ENCODE assay signal across 18 cellular contexts in the genomic region with DNA sequence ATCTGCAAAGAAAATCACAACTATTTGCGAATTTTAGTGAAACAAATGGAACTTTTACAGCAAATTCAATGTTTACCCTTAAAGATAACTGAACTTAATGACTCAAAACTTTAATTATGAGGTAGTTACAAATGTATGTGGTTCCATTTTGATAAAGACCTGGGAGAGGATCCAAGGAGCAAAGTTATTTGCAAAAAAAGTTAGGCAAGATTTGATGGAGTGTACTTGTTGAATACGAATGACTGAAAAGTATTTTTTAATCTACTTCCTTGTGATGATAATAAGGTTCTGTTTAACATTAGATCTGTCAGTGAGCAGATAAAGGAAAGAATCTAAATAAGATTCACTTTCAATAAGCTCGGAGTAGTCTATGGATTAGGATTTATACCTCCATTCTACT.
DNase-seq lines count a peak whose midpoint lies in the region; ATAC-seq and TF ChIP-seq lines count a peak whose summit lies in the region.
"Had no signal": no experiment of that assay in that cellular context is flagged by ENCODE, and none has a peak within 500 bp of the region (broad histone marks: within the 10 kb centered on the region; RNA-seq: fewer than 3 reads in every experiment).

No MANE protein-coding gene starts in this region.

- no peaks in the 10 kb centered on the region for H3K9me3 Mint-ChIP-seq in type B pancreatic cell
- H3K9me3 Mint-ChIP-seq: CD4-positive, alpha-beta T cell had no signal

- H3K4me2 ChIP-seq in hepatocyte = peak overlapping the region; percentile 1

- TF ChIP-seq CTCF in HEK293 (tag by site-specific recombination; IDR thresholded peaks at IDR 0.05) = no peak
- TF ChIP-seq CTCF in choroid plexus epithelial cell (conservative IDR thresholded peaks at IDR 0.05; ENCODE audit: low read depth, low read length) = no peak
- no peak for TF ChIP-seq CTCF in hepatocyte (IDR thresholded peaks at IDR 0.05; ENCODE audit: poor library complexity)
- no peak for TF ChIP-seq CTCF in type B pancreatic cell (conservative IDR thresholded peaks at IDR 0.05)

- no peak overlapping the region for H2AFZ ChIP-seq in hepatocyte
- H2AFZ ChIP-seq: GM23248 had no signal

- H3K4me3 ChIP-seq in HEK293 (ENCODE audit: low read depth, low read length) (no peak overlapping the region), choroid plexus epithelial cell (ENCODE audit: low read depth, low read length) (no peak overlapping the region), hepatocyte (no peak overlapping the region)
- H3K4me3 ChIP-seq: GM12878, GM23248, K562 had no signal

- H3K4me1 Mint-ChIP-seq in type B pancreatic cell (ENCODE audit: unreplicated experiment) = peaks cover 12% of the 10 kb centered on the region

- peak; percentile 23 for DNase-seq in choroid plexus epithelial cell (ENCODE audit: low read depth)
- DNase-seq in hepatocyte (ENCODE audit: low spot score) = no peak
- DNase-seq in type B pancreatic cell (ENCODE audit: extremely low spot score, unreplicated experiment) = no peak
- DNase-seq in NCI-H1105 (lab: John Stamatoyannopoulos, UW) = no peak
- DNase-seq in activated T-cell treated with anti-CD3 and anti-CD28 coated beads, Interleukin-2, amount 50 U/mL, for 48 hours = no peak
- DNase-seq: C1 segment of cervical spinal cord; Calu3; CD4-positive, alpha-beta T cell; DMS 273 treated with DMSO at 0.1 percent for 48 hours; DMS79; GM23248 had no signal

- H3K36me3 ChIP-seq in HEK293 (ENCODE audit: control insufficient read depth in 2 of 2, insufficient read depth in 1 of 2, low read length in 2 of 2) = no peaks in the 10 kb centered on the region
- no peaks in the 10 kb centered on the region for H3K36me3 ChIP-seq in hepatocyte (replicated peaks; ENCODE audit: insufficient read depth, low read depth)

- H3K9me3 ChIP-seq in HEK293 (ENCODE audit: control insufficient read depth, insufficient read depth, low read depth, low read length) (no peaks in the 10 kb centered on the region), hepatocyte (ENCODE audit: low read depth) (no peaks in the 10 kb centered on the region)

- H3K27me3 Mint-ChIP-seq in type B pancreatic cell = no peaks in the 10 kb centered on the region
- H3K27me3 Mint-ChIP-seq: B cell; CD4-positive, alpha-beta T cell had no signal

- peak overlapping the region; percentile 21 for H3K27ac Mint-ChIP-seq in type B pancreatic cell
- H3K27ac Mint-ChIP-seq: B cell; CD4-positive, alpha-beta T cell had no signal

- peaks cover 8% of the 10 kb centered on the region for H3K36me3 Mint-ChIP-seq in type B pancreatic cell

- H3K9me2 ChIP-seq in hepatocyte (replicated peaks; ENCODE audit: insufficient read depth) = no peaks in the 10 kb centered on the region

- no peaks in the 10 kb centered on the region for H4K20me1 ChIP-seq in hepatocyte (ENCODE audit: insufficient read depth, poor library complexity, severe bottlenecking)

- no peak for ATAC-seq in HG02642 (IDR thresholded peaks at IDR 0.05; ENCODE audit: poor library complexity, unreplicated experiment)
- ATAC-seq: GM12878, HCT116, K562 had no signal

- H3K27ac ChIP-seq in HEK293 (ENCODE audit: extremely low read depth, low read depth, low read length) (no peak overlapping the region), hepatocyte (no peak overlapping the region)
- H3K27ac ChIP-seq: GM23248, HL-60 had no signal

- H3K4me1 ChIP-seq in HEK293 (ENCODE audit: control insufficient read depth, insufficient read depth, low read length) (no peaks in the 10 kb centered on the region; the same call in 1 of the 2 replicates), hepatocyte (ENCODE audit: insufficient read depth) (peaks cover 11% of the 10 kb centered on the region)

- 40% methylated on average over 3 of the region's 3 CpGs for WGBS in hepatocyte (ENCODE audit: low lambda C conversion rate, missing lambda C conversion rate)

- CTCF ChIA-PET in HEK293 (lab: Yijun Ruan, JAX) = no interaction called here

- no peak overlapping the region for H3K4me3 Mint-ChIP-seq in type B pancreatic cell
- H3K4me3 Mint-ChIP-seq: B cell; CD4-positive, alpha-beta T cell had no signal

- H3K27me3 ChIP-seq in hepatocyte = no peaks in the 10 kb centered on the region

- no peaks in the 10 kb centered on the region for H3K79me2 ChIP-seq in hepatocyte

- POLR2A ChIA-PET in HEK293 (lab: Yijun Ruan, JAX) = no interaction called here

TF ChIP-seq in HEK293, 187 proteins besides CTCF, POLR2A, EP300 and RAD21:
- TF ChIP-seq ZBTB7A (tag by site-specific recombination; IDR thresholded peaks at IDR 0.05; ENCODE audit: low read depth) = no peak
- TF ChIP-seq, protein P1, sequence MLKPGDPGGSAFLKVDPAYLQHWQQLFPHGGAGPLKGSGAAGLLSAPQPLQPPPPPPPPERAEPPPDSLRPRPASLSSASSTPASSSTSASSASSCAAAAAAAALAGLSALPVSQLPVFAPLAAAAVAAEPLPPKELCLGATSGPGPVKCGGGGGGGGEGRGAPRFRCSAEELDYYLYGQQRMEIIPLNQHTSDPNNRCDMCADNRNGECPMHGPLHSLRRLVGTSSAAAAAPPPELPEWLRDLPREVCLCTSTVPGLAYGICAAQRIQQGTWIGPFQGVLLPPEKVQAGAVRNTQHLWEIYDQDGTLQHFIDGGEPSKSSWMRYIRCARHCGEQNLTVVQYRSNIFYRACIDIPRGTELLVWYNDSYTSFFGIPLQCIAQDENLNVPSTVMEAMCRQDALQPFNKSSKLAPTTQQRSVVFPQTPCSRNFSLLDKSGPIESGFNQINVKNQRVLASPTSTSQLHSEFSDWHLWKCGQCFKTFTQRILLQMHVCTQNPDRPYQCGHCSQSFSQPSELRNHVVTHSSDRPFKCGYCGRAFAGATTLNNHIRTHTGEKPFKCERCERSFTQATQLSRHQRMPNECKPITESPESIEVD (tag by site-specific recombination; IDR thresholded peaks at IDR 0.05) = 0 out of 2 replicates have a peak, but pooled peaks have one; percentile 26
- TF ChIP-seq, protein P2, sequence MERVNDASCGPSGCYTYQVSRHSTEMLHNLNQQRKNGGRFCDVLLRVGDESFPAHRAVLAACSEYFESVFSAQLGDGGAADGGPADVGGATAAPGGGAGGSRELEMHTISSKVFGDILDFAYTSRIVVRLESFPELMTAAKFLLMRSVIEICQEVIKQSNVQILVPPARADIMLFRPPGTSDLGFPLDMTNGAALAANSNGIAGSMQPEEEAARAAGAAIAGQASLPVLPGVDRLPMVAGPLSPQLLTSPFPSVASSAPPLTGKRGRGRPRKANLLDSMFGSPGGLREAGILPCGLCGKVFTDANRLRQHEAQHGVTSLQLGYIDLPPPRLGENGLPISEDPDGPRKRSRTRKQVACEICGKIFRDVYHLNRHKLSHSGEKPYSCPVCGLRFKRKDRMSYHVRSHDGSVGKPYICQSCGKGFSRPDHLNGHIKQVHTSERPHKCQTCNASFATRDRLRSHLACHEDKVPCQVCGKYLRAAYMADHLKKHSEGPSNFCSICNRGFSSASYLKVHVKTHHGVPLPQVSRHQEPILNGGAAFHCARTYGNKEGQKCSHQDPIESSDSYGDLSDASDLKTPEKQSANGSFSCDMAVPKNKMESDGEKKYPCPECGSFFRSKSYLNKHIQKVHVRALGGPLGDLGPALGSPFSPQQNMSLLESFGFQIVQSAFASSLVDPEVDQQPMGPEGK (tag by site-specific recombination; IDR thresholded peaks at IDR 0.05) = no peak
- no peak for TF ChIP-seq BCL11A (tag by site-specific recombination; IDR thresholded peaks at IDR 0.05; ENCODE audit: low read depth)
- TF ChIP-seq, protein P3, sequence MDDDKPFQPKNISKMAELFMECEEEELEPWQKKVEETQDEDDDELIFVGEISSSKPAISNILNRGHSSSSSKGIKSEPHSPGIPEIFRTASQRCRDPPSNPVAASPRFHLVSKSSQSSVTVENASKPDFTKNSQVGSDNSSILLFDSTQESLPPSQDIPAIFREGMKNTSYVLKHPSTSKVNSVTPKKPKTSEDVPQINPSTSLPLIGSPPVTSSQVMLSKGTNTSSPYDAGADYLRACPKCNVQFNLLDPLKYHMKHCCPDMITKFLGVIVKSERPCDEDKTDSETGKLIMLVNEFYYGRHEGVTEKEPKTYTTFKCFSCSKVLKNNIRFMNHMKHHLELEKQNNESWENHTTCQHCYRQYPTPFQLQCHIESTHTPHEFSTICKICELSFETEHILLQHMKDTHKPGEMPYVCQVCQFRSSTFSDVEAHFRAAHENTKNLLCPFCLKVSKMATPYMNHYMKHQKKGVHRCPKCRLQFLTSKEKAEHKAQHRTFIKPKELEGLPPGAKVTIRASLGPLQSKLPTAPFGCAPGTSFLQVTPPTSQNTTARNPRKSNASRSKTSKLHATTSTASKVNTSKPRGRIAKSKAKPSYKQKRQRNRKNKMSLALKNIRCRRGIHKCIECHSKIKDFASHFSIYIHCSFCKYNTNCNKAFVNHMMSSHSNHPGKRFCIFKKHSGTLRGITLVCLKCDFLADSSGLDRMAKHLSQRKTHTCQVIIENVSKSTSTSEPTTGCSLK (tag by site-specific recombination; IDR thresholded peaks at IDR 0.05) = no peak
- TF ChIP-seq SCRT2 (tag by site-specific recombination; IDR thresholded peaks at IDR 0.05) = peak; percentile 64
- TF ChIP-seq SP2 (tag by site-specific recombination; IDR thresholded peaks at IDR 0.05) = no peak
